ENCODE assay signal across 20 cellular contexts in the genomic region with DNA sequence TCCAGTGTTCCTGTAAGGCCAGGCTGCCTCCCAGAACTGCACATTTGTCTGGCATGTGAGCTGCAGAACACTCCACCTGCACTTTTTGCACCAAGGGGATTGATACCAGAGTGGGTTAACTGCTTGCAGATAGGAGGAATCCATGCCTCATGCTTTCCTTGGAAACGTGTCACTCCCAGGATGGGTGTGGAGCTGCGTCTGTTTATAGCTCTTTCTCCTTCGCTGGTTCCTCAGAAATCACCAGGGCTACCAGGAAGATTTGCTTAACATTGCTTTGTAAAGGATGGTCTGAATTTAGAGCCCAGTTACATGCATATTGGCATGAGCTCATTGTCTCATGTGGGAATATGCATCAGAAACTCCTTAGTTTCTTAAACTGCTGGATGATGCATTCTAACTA.
DNase-seq lines count a peak whose midpoint lies in the region; ATAC-seq, FAIRE-seq and TF ChIP-seq lines count a peak whose summit lies in the region.
"Had no signal": no experiment of that assay in that cellular context is flagged by ENCODE, and none has a peak within 500 bp of the region (broad histone marks: within the 10 kb centered on the region; RNA-seq: fewer than 3 reads in every experiment).

No MANE protein-coding gene starts in this region.

- no peak overlapping the region for H3K18ac ChIP-seq in H1 (ENCODE audit: extremely low read depth, low read length)

- no peaks in the 10 kb centered on the region for H3K23me2 ChIP-seq in H1 (ENCODE audit: low read depth, low read length)

- POLR2A ChIA-PET in H1 (lab: Charles Lee; ENCODE audit: partially characterized antibody) = interaction anchor here (0.6 kb wide), 1 partner anchor 58 kb away, joined by 3 read pairs; no protein-coding TSS in a partner anchor

- no peak overlapping the region for H2AFZ ChIP-seq in H1 (ENCODE audit: low read length)
- H2AFZ ChIP-seq in smooth muscle cell (ENCODE audit: low read depth) = peak overlapping the region; percentile 35

- H3K56ac ChIP-seq in H1 (replicated peaks; ENCODE audit: insufficient read length, low read depth, low read length) = no peak overlapping the region

- no peak for TF ChIP-seq POLR2A in H1 (IDR thresholded peaks at IDR 0.05; ENCODE audit: control extremely low read depth in 1 of 2, low read depth in 2 of 2, low read length in 2 of 2)

- no peaks in the 10 kb centered on the region for H3K79me1 ChIP-seq in H1 (ENCODE audit: low read depth, low read length)

- TF ChIP-seq RAD21 in H1 (IDR thresholded peaks at IDR 0.05 in 1 of 2, conservative IDR thresholded peaks at IDR 0.05 in 1 of 2; ENCODE audit: low read depth in 2 of 2, low read length in 2 of 2) = no peak

- H3K9ac ChIP-seq in H1 (replicated peaks in 1 of 4; ENCODE audit: extremely low read depth in 1 of 4, low read depth in 3 of 4, low read length in 3 of 4) (no peak overlapping the region), smooth muscle cell (ENCODE audit: low read depth) (no peak overlapping the region)
- H3K9ac ChIP-seq: BLaER1 had no signal

- intact Hi-C loops in left ventricle myocardium superior (cut with micrococcal nuclease) = no loop called here

- H3K27ac ChIP-seq in cardiac muscle cell (peak overlapping the region; percentile 31), H1 (ENCODE audit: low read depth, low read length) (no peak overlapping the region), smooth muscle cell (ENCODE audit: low read depth) (no peak overlapping the region)
- H3K27ac ChIP-seq: BLaER1 had no signal

- H3K4me3 ChIP-seq in cardiac muscle cell (no peak overlapping the region), H1 (ENCODE audit: extremely low read depth in 1 of 4, insufficient read depth in 2 of 4, low read depth in 3 of 4, low read length in 4 of 4) (no peak overlapping the region), smooth muscle cell (no peak overlapping the region)
- H3K4me3 ChIP-seq: BLaER1 had no signal

- 74% methylated on average over 3 of the region's 3 CpGs; no CpG with 5 or more reads in 1 of the 2 experiments for WGBS in H1 (ENCODE audit: extremely low coverage in 1 of 2, insufficient coverage in 1 of 2, insufficient read length in 1 of 2, insufficient replicate concordance in 2 of 2, low coverage in 1 of 2, low lambda C conversion rate in 2 of 2, missing lambda C conversion rate in 1 of 2), 2 experiments
- 34% methylated on average over 3 of the region's 3 CpGs for WGBS in smooth muscle cell (ENCODE audit: low lambda C conversion rate)

- H2AK5ac ChIP-seq in H1 (ENCODE audit: low read depth, low read length) = no peak overlapping the region

- no peak for TF ChIP-seq EP300 in H1 (IDR thresholded peaks at IDR 0.05; ENCODE audit: borderline replicate concordance in 1 of 2, low read depth in 2 of 2, low read length in 2 of 2)

- no peak overlapping the region for H4K5ac ChIP-seq in H1 (ENCODE audit: insufficient read length, low read depth, low read length)

- H3F3A ChIP-seq in smooth muscle cell (ENCODE audit: low read depth) = no peaks in the 10 kb centered on the region

- H3K23ac ChIP-seq in H1 (ENCODE audit: insufficient read length) = no peak overlapping the region

- H4K8ac ChIP-seq in H1 (ENCODE audit: extremely low read depth, insufficient read depth, low read length) = no peak overlapping the region

- H3K27me3 ChIP-seq in cardiac muscle cell = no peaks in the 10 kb centered on the region
- peaks cover 0 to 3% (median 0%) of the 10 kb centered on the region in 4 experiments; a peak in 1 of 7 replicates for H3K27me3 ChIP-seq in H1 (replicated peaks in 1 of 4; ENCODE audit: control insufficient read depth in 3 of 4, extremely low read depth in 1 of 4, insufficient read depth in 3 of 4, low read length in 3 of 4)
- H3K27me3 ChIP-seq in smooth muscle cell (ENCODE audit: low read depth) = no peaks in the 10 kb centered on the region
- H3K27me3 ChIP-seq: BLaER1 had no signal

- H3K36me3 ChIP-seq in cardiac muscle cell = no peaks in the 10 kb centered on the region
- H3K36me3 ChIP-seq in H1 (ENCODE audit: control insufficient read depth in 2 of 4, insufficient read depth in 4 of 4, low read length in 3 of 4) = no peaks in the 10 kb centered on the region
- H3K36me3 ChIP-seq in smooth muscle cell (ENCODE audit: low read depth) = no peaks in the 10 kb centered on the region
- H3K36me3 ChIP-seq: BLaER1 had no signal

- FAIRE-seq in H1 (lab: Jason Lieb, UNC) = no peak
- FAIRE-seq: GM12891, GM18507 had no signal

- H3K79me2 ChIP-seq in H1 (ENCODE audit: control insufficient read depth in 1 of 2, insufficient read depth in 2 of 2, low read length in 2 of 2) (no peaks in the 10 kb centered on the region), smooth muscle cell (ENCODE audit: low read depth) (no peaks in the 10 kb centered on the region)

- no peak overlapping the region for H2BK15ac ChIP-seq in H1 (ENCODE audit: low read length)

- no peak for ATAC-seq in left ventricle myocardium superior
- no peak for ATAC-seq in GM21825 (IDR thresholded peaks at IDR 0.05; ENCODE audit: unreplicated experiment)
- ATAC-seq: CD8-positive, alpha-beta T cell; Panc1 had no signal

- H4K20me1 ChIP-seq in H1 (replicated peaks in 1 of 2; ENCODE audit: control insufficient read depth in 1 of 2, insufficient read depth in 2 of 2, low read length in 2 of 2) = no peaks in the 10 kb centered on the region
- H4K20me1 ChIP-seq in smooth muscle cell (ENCODE audit: low read depth) = no peaks in the 10 kb centered on the region
- H4K20me1 ChIP-seq: BLaER1 had no signal

- H2BK12ac ChIP-seq in H1 (ENCODE audit: low read depth, low read length) = 0 out of 2 replicates have a peak overlapping the region, but pooled peaks have one; percentile 7

- H3K4ac ChIP-seq in H1 (replicated peaks; ENCODE audit: insufficient read length, low read depth, low read length) = no peak overlapping the region

- DNase-seq in cardiac muscle cell (ENCODE audit: low read depth in 1 of 2, low spot score in 1 of 2) (no peak), left ventricle myocardium superior (no peak), H1 (ENCODE audit: low read depth in 1 of 2, low spot score in 2 of 2) (no peak), mucosa of gallbladder (ENCODE audit: low spot score) (peak; percentile 5), smooth muscle cell (lab: John Stamatoyannopoulos, UW; ENCODE audit: unreplicated experiment) (no peak), ureter (ENCODE audit: low spot score) (no peak), SW480 (ENCODE audit: low spot score) (no peak)
- DNase-seq: CD8-positive, alpha-beta T cell; DMS 273 treated with DMSO at 0.1 percent for 48 hours; GF-D8; H9; NCI-H1048; NCI-H1436 treated with DMSO at 0.1 percent for 48 hours; NCI-H2029 treated with DMSO at 0.1 percent for 48 hours; NCI-H510A had no signal

- no peak for TF ChIP-seq CTCF in cardiac muscle cell (IDR thresholded peaks at IDR 0.05; ENCODE audit: low read depth, low read length)
- no peak for TF ChIP-seq CTCF in H1 (IDR thresholded peaks at IDR 0.05; ENCODE audit: control extremely low read depth in 1 of 3, insufficient read depth in 1 of 3, low read depth in 1 of 3, low read length in 3 of 3)
- no peak for TF ChIP-seq CTCF in smooth muscle cell (IDR thresholded peaks at IDR 0.05; ENCODE audit: borderline replicate concordance, insufficient read depth, poor library complexity, severe bottlenecking)

- H4K91ac ChIP-seq in H1 (replicated peaks; ENCODE audit: insufficient read length, low read length) = no peak overlapping the region

- no peak overlapping the region for H2BK120ac ChIP-seq in H1 (replicated peaks; ENCODE audit: low read depth, low read length)

- no peaks in the 10 kb centered on the region for H3K9me3 ChIP-seq in cardiac muscle cell (ENCODE audit: low read depth)
- no peaks in the 10 kb centered on the region for H3K9me3 ChIP-seq in H1 (ENCODE audit: insufficient read depth in 2 of 2, low read depth in 1 of 2, low read length in 1 of 2)
- H3K9me3 ChIP-seq in smooth muscle cell (replicated peaks; ENCODE audit: low read depth) = no peaks in the 10 kb centered on the region
- H3K9me3 ChIP-seq: BLaER1 had no signal

- no peak overlapping the region for H3K14ac ChIP-seq in H1 (ENCODE audit: insufficient read length)

- H3K4me2 ChIP-seq in H1 (ENCODE audit: insufficient read depth in 1 of 2, low read depth in 2 of 2, low read length in 2 of 2) = no peak overlapping the region
- no peak overlapping the region for H3K4me2 ChIP-seq in smooth muscle cell
- H3K4me2 ChIP-seq: BLaER1 had no signal

- H3K4me1 ChIP-seq in cardiac muscle cell (ENCODE audit: low read depth) = peaks cover 16% of the 10 kb centered on the region
- H3K4me1 ChIP-seq in H1 (replicated peaks in 1 of 4; ENCODE audit: control insufficient read depth in 3 of 4, insufficient read depth in 4 of 4, low read length in 3 of 4) = peaks cover 1 to 18% (median 11%) of the 10 kb centered on the region in 4 experiments; a peak in 6 of 7 replicates
- H3K4me1 ChIP-seq in smooth muscle cell (ENCODE audit: low read depth) = peaks cover 6% of the 10 kb centered on the region

- CTCF ChIA-PET in H1 (lab: Charles Lee; ENCODE audit: partially characterized antibody) = interaction anchor here (0.6 to 1.7 kb wide), 6 partner anchors 15 to 263 kb away, joined by 3 to 5 read pairs (median 3); no protein-coding TSS in a partner anchor

- H2BK20ac ChIP-seq in H1 (ENCODE audit: low read length) = no peak overlapping the region

- no peak overlapping the region for H2BK5ac ChIP-seq in H1 (ENCODE audit: low read depth, low read length)

TF ChIP-seq in H1, 55 proteins besides CTCF, POLR2A, EP300 and RAD21:
- TF ChIP-seq TCF12 (IDR thresholded peaks at IDR 0.05; ENCODE audit: low read depth, low read length) = no peak
- no peak for TF ChIP-seq SAP30 (IDR thresholded peaks at IDR 0.05; ENCODE audit: insufficient read depth, insufficient replicate concordance, low read length)
- TF ChIP-seq CHD2 (IDR thresholded peaks at IDR 0.05; ENCODE audit: low read length) = no peak
- TF ChIP-seq, protein P1, sequence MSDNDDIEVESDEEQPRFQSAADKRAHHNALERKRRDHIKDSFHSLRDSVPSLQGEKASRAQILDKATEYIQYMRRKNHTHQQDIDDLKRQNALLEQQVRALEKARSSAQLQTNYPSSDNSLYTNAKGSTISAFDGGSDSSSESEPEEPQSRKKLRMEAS (IDR thresholded peaks at IDR 0.05) = no peak
- no peak for TF ChIP-seq HDAC6 (IDR thresholded peaks at IDR 0.05; ENCODE audit: low read depth, low read length)
- no peak for TF ChIP-seq CHD1 (IDR thresholded peaks at IDR 0.05; ENCODE audit: low read depth, low read length)
- no peak for TF ChIP-seq RFX5 (IDR thresholded peaks at IDR 0.05; ENCODE audit: borderline replicate concordance, low read depth, low read length)
- TF ChIP-seq JUND (IDR thresholded peaks at IDR 0.05; ENCODE audit: low read length) = no peak
- TF ChIP-seq NRF1 (IDR thresholded peaks at IDR 0.05; ENCODE audit: low read depth, low read length) = no peak
